Comparison of ENCODE assay signal across 8 cellular contexts in genomic region chr1:226547754-226548191, GRCh38. TPM values are rescaled to one million over a fixed set of nuclear protein-coding genes. Genes with fewer than 3 reads are reported as not detected.
DNase-seq lines count a peak whose midpoint lies in the region; ATAC-seq, FAIRE-seq and TF ChIP-seq lines count a peak whose summit lies in the region.

No MANE protein-coding gene starts in this region.

- no peak for FAIRE-seq in A549 (lab: Jason Lieb, UNC)

- no peaks in the 10 kb centered on the region for H3K36me3 Mint-ChIP-seq in activated CD4-positive, alpha-beta memory T cell treated with anti-CD3 and anti-CD28 coated beads for 36 hours

- peak; percentile 97 for TF ChIP-seq CTCF in A549 (IDR thresholded peaks at IDR 0.05)

- ATAC-seq in A549 (peak; percentile 78 to 92), GM18511 (IDR thresholded peaks at IDR 0.05; ENCODE audit: unreplicated experiment) (peak; percentile 62)

- CTCF ChIA-PET in A549 (lab: Yijun Ruan, JAX): interaction anchor here (0.6 to 5.7 kb wide), 34 partner anchors 8 to 1406 kb away, joined by 3 to 36 read pairs (median 4); no protein-coding TSS in a partner anchor
- CTCF ChIA-PET in activated CD4-positive, alpha-beta memory T cell treated with anti-CD3 and anti-CD28 coated beads for 36 hours (lab: Charles Lee): interaction anchor here (0.6 to 3.0 kb wide), 16 partner anchors 8 to 1191 kb away, joined by 3 to 16 read pairs (median 4); no protein-coding TSS in a partner anchor

- H3K4me3 Mint-ChIP-seq in activated CD4-positive, alpha-beta memory T cell treated with anti-CD3 and anti-CD28 coated beads for 36 hours: peak overlapping the region; percentile 38

- TF ChIP-seq RAD21 in A549 (conservative IDR thresholded peaks at IDR 0.05 in 1 of 2, IDR thresholded peaks at IDR 0.05 in 1 of 2): peak; percentile 80 to 86

- peaks cover 14% of the 10 kb centered on the region for H3K4me1 Mint-ChIP-seq in activated CD4-positive, alpha-beta memory T cell treated with anti-CD3 and anti-CD28 coated beads for 36 hours (ENCODE audit: low read depth)

- TF ChIP-seq POLR2A in A549 (IDR thresholded peaks at IDR 0.05; ENCODE audit: low read length): no peak

- POLR2A ChIA-PET in A549 (lab: Yijun Ruan, JAX): no interaction called here
- POLR2A ChIA-PET in activated CD4-positive, alpha-beta memory T cell treated with anti-CD3 and anti-CD28 coated beads for 36 hours (lab: Charles Lee): no interaction called here

- 10% methylated on average over 16 of the region's 16 CpGs for WGBS in A549 (ENCODE audit: missing lambda C conversion rate)

- peaks cover 19% of the 10 kb centered on the region for H3K4me1 ChIP-seq in A549

- no peaks in the 10 kb centered on the region for H3K9me3 ChIP-seq in A549

- peaks cover 35% of the 10 kb centered on the region for H3K27me3 Mint-ChIP-seq in activated CD4-positive, alpha-beta memory T cell treated with anti-CD3 and anti-CD28 coated beads for 36 hours

- peak overlapping the region; percentile 99 for H3K4me2 ChIP-seq in A549

- intact Hi-C loops in activated CD4-positive, alpha-beta memory T cell treated with anti-CD3 and anti-CD28 coated beads for 36 hours (cut with micrococcal nuclease): loop anchor here (1.0 to 5.0 kb wide), 3 partner anchors 61 to 120 kb away; no protein-coding TSS in a partner anchor

- no peak for TF ChIP-seq EP300 in A549 (IDR thresholded peaks at IDR 0.05)

- H3K27ac ChIP-seq in A549: no peak overlapping the region

- no peaks in the 10 kb centered on the region for H3K9me3 Mint-ChIP-seq in activated CD4-positive, alpha-beta memory T cell treated with anti-CD3 and anti-CD28 coated beads for 36 hours

- DNase-seq in A549 (ENCODE audit: low read depth in 1 of 2, low spot score in 1 of 2) (peak; percentile 88 to 95), HS-27A (ENCODE audit: low read depth) (peak; percentile 34), NCI-H82 treated with DMSO at 0.1 percent for 48 hours (lab: John Stamatoyannopoulos, UW; ENCODE audit: unreplicated experiment) (peak; percentile 97), medulla oblongata (ENCODE audit: extremely low spot score) (peak; percentile 90)
- DNase-seq in activated CD4-positive, alpha-beta memory T cell treated with anti-CD3 and anti-CD28 coated beads for 36 hours: peak; percentile 75
- DNase-seq in effector CD4-positive, alpha-beta T cell: peak; percentile 43
- DNase-seq in stimulated activated CD8-positive, alpha-beta memory T cell treated with anti-CD3 and anti-CD28 coated beads, Interleukin-15, amount 100 ng/mL, for 24 hours (ENCODE audit: low read depth): peak; percentile 24

- H3K4me3 ChIP-seq in A549: peak overlapping the region; percentile 45; the same call in 2 of the 3 replicates

- H3K27ac Mint-ChIP-seq in activated CD4-positive, alpha-beta memory T cell treated with anti-CD3 and anti-CD28 coated beads for 36 hours: no peak overlapping the region

TF ChIP-seq in A549, 52 proteins besides CTCF, POLR2A, EP300 and RAD21:
- no peak for TF ChIP-seq ESRRA (IDR thresholded peaks at IDR 0.05; ENCODE audit: borderline replicate concordance, low read length)
- peak; percentile 85 for TF ChIP-seq SMC3 (IDR thresholded peaks at IDR 0.05)
- TF ChIP-seq EHF (CRISPR knock-in tag; IDR thresholded peaks at IDR 0.05): no peak

RNA-seq across cellular contexts. Expression of gene STUM, which starts 0.8 kb away (rescaled TPM):
- polyA plus RNA-seq in A549 (2011; rRNA removed) (not detected in 2 replicates), A549 (2017; fragmentation: RNase III; extraction: RNeasy Plus Mini Kit Qiagen cat#74134 plus additional on column Dnase treatment) (not detected in 3 replicates)
- polyA plus RNA-seq in A549 (2012; cell fraction: cytosol; rRNA removed): not detected in 2 replicates
- polyA plus RNA-seq in A549 (2012; cell fraction: nucleus; rRNA removed): not detected in 2 replicates
- not detected in 2 replicates for polyA minus RNA-seq in A549 (2011; rRNA and poly(A)+ RNA removed)
- total RNA-seq in activated CD4-positive, alpha-beta memory T cell treated with anti-CD3 and anti-CD28 coated beads for 36 hours: not detected

Comparison
In these comparisons a context has a peak if more than half of its experiments do, and no peak if none do; other contexts are left out.
1. DNase-seq: peak in every context shown above with its lines; median percentile 97 in NCI-H82 treated with DMSO at 0.1 percent for 48 hours; 92 in A549; 90 in medulla oblongata; 75 in activated CD4-positive, alpha-beta memory T cell treated with anti-CD3 and anti-CD28 coated beads for 36 hours; 43 in effector CD4-positive, alpha-beta T cell; 34 in HS-27A; 24 in stimulated activated CD8-positive, alpha-beta memory T cell treated with anti-CD3 and anti-CD28 coated beads, Interleukin-15, amount 100 ng/mL, for 24 hours.